In genomic region chr18:28175930-28176673, GRCh38 we compare ENCODE assay signal across 8 cellular contexts. TPM values are rescaled to one million over a fixed set of nuclear protein-coding genes. Genes with fewer than 3 reads are reported as not detected.
DNase-seq lines count a peak whose midpoint lies in the region; ATAC-seq, FAIRE-seq and TF ChIP-seq lines count a peak whose summit lies in the region.

No MANE protein-coding gene starts in this region.

- H3K4me1 ChIP-seq in HAP-1: peaks cover 24% of the 10 kb centered on the region
- peaks cover 25% of the 10 kb centered on the region for H3K4me1 ChIP-seq in osteoblast (ENCODE audit: insufficient read depth, low read length)

- peak overlapping the region; percentile 81 for H3K4me3 ChIP-seq in HAP-1
- H3K4me3 ChIP-seq in osteoblast (ENCODE audit: insufficient read depth, low read length): peak overlapping the region; percentile 91

- FAIRE-seq in frontal cortex (lab: Jason Lieb, UNC): no peak

- H3K9me3 ChIP-seq in HAP-1 (no peaks in the 10 kb centered on the region), T-helper 17 cell (ENCODE audit: control insufficient read depth, low read length, poor library complexity, severe bottlenecking) (peaks cover 3% of the 10 kb centered on the region), osteoblast (ENCODE audit: low read depth, low read length) (no peaks in the 10 kb centered on the region)

- H3K27ac ChIP-seq in osteoblast (ENCODE audit: low read depth, low read length): peak overlapping the region; percentile 67

- peaks cover 5% of the 10 kb centered on the region for H3K36me3 Mint-ChIP-seq in T-helper 17 cell (ENCODE audit: low read depth)

- H3K4me2 ChIP-seq in osteoblast (ENCODE audit: insufficient read depth, low read length): peak overlapping the region; percentile 91

- no peak for TF ChIP-seq CTCF in osteoblast (IDR thresholded peaks at IDR 0.05; ENCODE audit: extremely low read depth, low read depth, low read length)

- H3K4me1 Mint-ChIP-seq in T-helper 17 cell: peaks cover 8% of the 10 kb centered on the region

- no peak for ATAC-seq in T-helper 17 cell
- no peak for ATAC-seq in HG02588 (IDR thresholded peaks at IDR 0.05; ENCODE audit: unreplicated experiment)
- no peak for ATAC-seq in HG03025 (IDR thresholded peaks at IDR 0.05; ENCODE audit: low FRiP score, unreplicated experiment)
- no peak for ATAC-seq in HG03196 (IDR thresholded peaks at IDR 0.05; ENCODE audit: unreplicated experiment)

- in situ Hi-C loops in HAP-1 (cut with MboI; ENCODE audit: low sequenced_read_pairs): no loop called here

- H4K20me1 ChIP-seq in osteoblast (ENCODE audit: insufficient read depth, low read length): peaks cover 33% of the 10 kb centered on the region

- H3K36me3 ChIP-seq in HAP-1 (replicated peaks) (no peaks in the 10 kb centered on the region; the same call in 1 of the 2 replicates), osteoblast (ENCODE audit: insufficient read depth, low read length) (no peaks in the 10 kb centered on the region)

- peak overlapping the region; percentile 58 for H3K4me3 Mint-ChIP-seq in T-helper 17 cell

- no peaks in the 10 kb centered on the region for H3K27me3 ChIP-seq in HAP-1 (ENCODE audit: low read depth)
- H3K27me3 ChIP-seq in osteoblast (ENCODE audit: insufficient read depth, low read length): no peaks in the 10 kb centered on the region

- DNase-seq in AG08396 (ENCODE audit: low spot score) (peak; percentile 43), HAP-1 (ENCODE audit: low spot score in 2 of 2) (peak; percentile 67 to 70), T-helper 17 cell (no peak), frontal cortex (ENCODE audit: low spot score in 2 of 2) (peak; percentile 28 to 56), osteoblast (ENCODE audit: insufficient read length, low spot score, missing footprints) (peak; percentile 84)

- peaks cover 60% of the 10 kb centered on the region for H3K79me2 ChIP-seq in osteoblast (ENCODE audit: insufficient read depth, low read length)

- H3K27ac Mint-ChIP-seq in T-helper 17 cell: no peak overlapping the region

- peaks cover 32% of the 10 kb centered on the region for H3K27me3 Mint-ChIP-seq in T-helper 17 cell

- peak overlapping the region; percentile 72 for H2AFZ ChIP-seq in osteoblast (ENCODE audit: low read length)

RNA-seq across cellular contexts. Expression of gene CDH2, which starts 0.8 kb away (rescaled TPM):
- total RNA-seq in T-helper 17 cell (under 1 TPM; 0.37 to 0.55 TPM), frontal cortex (215 TPM), osteoblast (75.6 and 78.7 TPM in 2 replicates)

Comparison
In these comparisons a context has a peak if more than half of its experiments do, and no peak if none do; other contexts are left out.
1. DNase-seq: peak in AG08396 (single experiment), HAP-1 (2 of 2), frontal cortex (2 of 2) and osteoblast (single experiment); none in T-helper 17 cell (0 of 3).
2. RNA of gene CDH2, which starts 0.8 kb away (total RNA-seq): 215 TPM in frontal cortex (single experiment) and 75.6 to 78.7 TPM in osteoblast; 0.37 to 0.55 TPM in T-helper 17 cell; every median in the first group is over 10 times any median in the second.